ENCODE assay signal across 2 cellular contexts in the genomic region with DNA sequence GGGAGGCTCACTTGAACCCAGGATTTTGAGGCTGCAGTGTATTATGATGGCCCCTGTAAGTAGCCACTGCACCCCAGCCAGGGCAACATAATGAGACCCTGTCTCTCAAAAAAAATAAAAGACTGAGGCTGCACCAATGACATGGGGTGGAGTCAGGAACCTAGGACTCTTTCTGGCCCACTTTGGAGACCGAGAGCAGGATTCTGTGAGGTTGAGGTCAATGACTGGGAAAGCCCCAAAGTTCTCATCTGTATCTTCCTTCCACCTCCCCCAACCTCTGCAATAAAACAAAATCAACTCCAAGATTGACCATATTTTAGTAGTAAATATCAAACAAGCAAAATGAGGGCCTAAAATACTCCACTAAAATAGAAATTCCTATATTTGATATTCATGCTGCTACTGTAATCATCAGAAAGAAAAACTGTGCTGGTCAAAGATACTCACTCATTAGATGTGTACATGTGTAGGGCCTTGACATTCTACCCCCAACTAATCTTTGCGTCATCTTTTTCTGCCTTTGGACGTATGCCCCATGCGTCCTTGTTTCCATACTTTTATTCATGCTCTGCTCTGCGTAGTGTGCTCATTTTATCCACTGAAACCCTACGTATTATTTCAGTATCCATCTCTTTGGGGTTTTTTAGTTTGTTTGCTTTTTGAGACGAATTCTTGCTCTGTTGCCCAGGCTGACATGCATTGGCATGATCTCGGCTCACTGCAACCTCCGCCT.
TF ChIP-seq lines count a peak whose summit lies in the region.

No MANE protein-coding gene starts in this region.

TF ChIP-seq in HEK293, 187 proteins besides CTCF, POLR2A, EP300 and RAD21:
- TF ChIP-seq ZSCAN30 (tag by site-specific recombination; IDR thresholded peaks at IDR 0.05), result 0 out of 2 replicates have a peak, but pooled peaks have one; percentile 9
- TF ChIP-seq ZSCAN16 (tag by site-specific recombination; IDR thresholded peaks at IDR 0.05), result no peak
- TF ChIP-seq ZNF585B (tag by site-specific recombination; IDR thresholded peaks at IDR 0.05), result 0 out of 2 replicates have a peak, but pooled peaks have one; percentile 28
- no peak for TF ChIP-seq ZNF837 (tag by site-specific recombination; IDR thresholded peaks at IDR 0.05)

TF ChIP-seq in GM12878, 131 proteins besides CTCF, POLR2A, EP300 and RAD21:
- TF ChIP-seq, protein P1, sequence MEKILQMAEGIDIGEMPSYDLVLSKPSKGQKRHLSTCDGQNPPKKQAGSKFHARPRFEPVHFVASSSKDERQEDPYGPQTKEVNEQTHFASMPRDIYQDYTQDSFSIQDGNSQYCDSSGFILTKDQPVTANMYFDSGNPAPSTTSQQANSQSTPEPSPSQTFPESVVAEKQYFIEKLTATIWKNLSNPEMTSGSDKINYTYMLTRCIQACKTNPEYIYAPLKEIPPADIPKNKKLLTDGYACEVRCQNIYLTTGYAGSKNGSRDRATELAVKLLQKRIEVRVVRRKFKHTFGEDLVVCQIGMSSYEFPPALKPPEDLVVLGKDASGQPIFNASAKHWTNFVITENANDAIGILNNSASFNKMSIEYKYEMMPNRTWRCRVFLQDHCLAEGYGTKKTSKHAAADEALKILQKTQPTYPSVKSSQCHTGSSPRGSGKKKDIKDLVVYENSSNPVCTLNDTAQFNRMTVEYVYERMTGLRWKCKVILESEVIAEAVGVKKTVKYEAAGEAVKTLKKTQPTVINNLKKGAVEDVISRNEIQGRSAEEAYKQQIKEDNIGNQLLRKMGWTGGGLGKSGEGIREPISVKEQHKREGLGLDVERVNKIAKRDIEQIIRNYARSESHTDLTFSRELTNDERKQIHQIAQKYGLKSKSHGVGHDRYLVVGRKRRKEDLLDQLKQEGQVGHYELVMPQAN (conservative IDR thresholded peaks at IDR 0.05), result no peak
- no peak for TF ChIP-seq BACH1 (IDR thresholded peaks at IDR 0.05; ENCODE audit: borderline replicate concordance)
- TF ChIP-seq MEF2B (IDR thresholded peaks at IDR 0.05; ENCODE audit: partially characterized antibody, poor library complexity, severe bottlenecking), result no peak
- peak; percentile 56 for TF ChIP-seq RUNX3 (IDR thresholded peaks at IDR 0.05; ENCODE audit: low read length)
- no peak for TF ChIP-seq BMI1 (IDR thresholded peaks at IDR 0.05; ENCODE audit: borderline replicate concordance)
- TF ChIP-seq CBX5 (IDR thresholded peaks at IDR 0.05; ENCODE audit: low read depth), result no peak
- peak; percentile 34; the same call in 1 of the 2 replicates for TF ChIP-seq NR2F1 (conservative IDR thresholded peaks at IDR 0.05)
